20 cellular contexts compared by ENCODE assay signal in the genomic region with DNA sequence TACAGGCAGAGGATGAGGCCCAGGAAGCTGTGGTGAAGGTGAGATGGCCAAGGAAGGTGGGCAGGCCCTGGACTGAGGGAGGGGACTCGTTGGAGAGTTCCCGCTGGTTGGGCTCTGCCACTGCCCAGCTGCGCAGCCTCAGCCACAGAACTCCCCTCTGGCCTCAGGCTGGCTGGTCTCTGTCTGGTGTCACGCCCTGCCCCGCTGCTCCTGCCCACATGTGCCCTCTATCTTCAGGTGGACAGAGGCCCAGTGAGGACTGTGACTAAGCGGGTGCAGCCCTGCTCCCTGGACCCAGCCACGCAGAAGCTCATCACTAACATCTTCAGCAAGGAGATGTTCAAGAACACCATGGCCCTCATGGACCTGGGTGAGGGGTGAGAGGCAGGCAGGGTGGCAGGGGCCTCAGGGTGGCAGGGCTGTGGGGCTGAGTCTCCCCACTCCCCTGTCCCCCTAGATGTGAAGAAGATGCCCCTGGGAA. TPM values are rescaled to one million over a fixed set of nuclear protein-coding genes. Genes with fewer than 3 reads are reported as not detected.
"Had no signal": no experiment of that assay in that cellular context is flagged by ENCODE, and none has a peak within 500 bp of the region (broad histone marks: within the 10 kb centered on the region; RNA-seq: fewer than 3 reads in every experiment).

No MANE protein-coding gene starts in this region.

- H3K27ac ChIP-seq: lower lobe of right lung, parathyroid adenoma had no signal

- H3K27me3 ChIP-seq: tibial nerve had no signal

- DNase-seq: activated CD4-positive, alpha-beta T cell treated with anti-CD3 and anti-CD28 coated beads, Interleukin-2, amount 50 U/mL, for 4 hours; amygdala; cortex of kidney; effector memory CD4-positive, alpha-beta T cell; foreskin melanocyte; lower lobe of right lung; retina; stimulated activated CD4-positive, alpha-beta T cell treated with anti-CD3 and anti-CD28 coated beads, Interleukin-15, amount 100 ng/mL, for 24 hours; stimulated activated CD4-positive, alpha-beta T cell treated with anti-CD3 and anti-CD28 coated beads, Interleukin-4, amount 100 ng/mL, for 1 hour; stimulated activated naive CD4-positive, alpha-beta T cell; SW 1271; T-helper 9 cell had no signal

- H3K9me3 Mint-ChIP-seq: activated naive CD4-positive, alpha-beta T cell treated with anti-CD3 and anti-CD28 coated beads, Interleukin-2, amount 50 U/mL, for 72 hours; brain; central memory CD8-positive, alpha-beta T cell; mesothelial cell of epicardium; neural crest cell had no signal

- H3K36me3 Mint-ChIP-seq: brain, mesothelial cell of epicardium had no signal

- H3K4me3 ChIP-seq: lower lobe of right lung, tibial nerve had no signal

- H3K27me3 Mint-ChIP-seq: central memory CD8-positive, alpha-beta T cell had no signal

- H3K9me3 ChIP-seq: lower lobe of right lung, tibial nerve had no signal

- H3K4me3 Mint-ChIP-seq: brain, mesothelial cell of epicardium, neural crest cell had no signal

RNA-seq across cellular contexts. Expression of gene GPR62, which starts 10.6 kb away (rescaled TPM):
- total RNA-seq: activated naive CD4-positive, alpha-beta T cell treated with anti-CD3 and anti-CD28 coated beads, Interleukin-2, amount 50 U/mL, for 72 hours; lower lobe of right lung; SK-MEL-5 had no signal
